ENCODE assay signal across 1 cellular context in the genomic region with DNA sequence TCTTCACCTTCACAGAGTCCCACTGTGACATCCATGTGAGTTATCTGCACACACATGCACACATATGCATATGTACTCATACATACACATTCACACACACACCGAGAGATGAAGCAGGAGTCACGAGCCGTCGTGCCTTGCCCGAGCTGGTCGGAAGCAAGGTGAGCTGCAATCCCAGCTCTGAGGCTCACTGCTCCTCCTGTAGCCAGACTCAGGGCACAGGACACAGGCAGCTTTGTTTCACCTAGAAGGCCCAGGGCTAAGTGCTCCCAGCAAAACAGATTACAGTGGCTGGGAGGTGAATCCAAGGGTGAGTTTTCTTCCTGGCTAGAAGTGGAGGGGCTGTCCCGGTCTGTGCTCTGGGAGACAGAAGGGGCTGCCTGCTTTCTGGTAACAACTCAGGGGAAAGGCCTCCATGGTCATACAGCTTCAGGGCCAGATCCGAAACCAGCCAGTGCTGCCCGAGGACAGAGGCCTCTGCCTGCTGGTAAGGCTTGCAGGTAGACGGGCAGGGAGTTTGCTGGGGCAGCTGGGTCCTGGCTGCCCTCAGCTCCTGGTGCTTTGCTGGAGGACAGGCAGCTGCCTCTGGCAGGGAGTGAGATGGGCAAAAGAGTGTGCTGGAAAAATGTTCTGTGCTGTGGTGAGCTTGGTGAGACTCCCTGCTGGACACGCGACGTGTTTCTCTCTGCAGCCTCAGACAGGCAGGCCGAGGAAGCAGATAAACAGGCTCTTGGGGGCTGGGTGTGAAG.
TF ChIP-seq lines count a peak whose summit lies in the region.

No MANE protein-coding gene starts in this region.

TF ChIP-seq in GM23338, 12 proteins besides CTCF, POLR2A, EP300 and RAD21 (continued from another document):
- TF ChIP-seq, protein P1, sequence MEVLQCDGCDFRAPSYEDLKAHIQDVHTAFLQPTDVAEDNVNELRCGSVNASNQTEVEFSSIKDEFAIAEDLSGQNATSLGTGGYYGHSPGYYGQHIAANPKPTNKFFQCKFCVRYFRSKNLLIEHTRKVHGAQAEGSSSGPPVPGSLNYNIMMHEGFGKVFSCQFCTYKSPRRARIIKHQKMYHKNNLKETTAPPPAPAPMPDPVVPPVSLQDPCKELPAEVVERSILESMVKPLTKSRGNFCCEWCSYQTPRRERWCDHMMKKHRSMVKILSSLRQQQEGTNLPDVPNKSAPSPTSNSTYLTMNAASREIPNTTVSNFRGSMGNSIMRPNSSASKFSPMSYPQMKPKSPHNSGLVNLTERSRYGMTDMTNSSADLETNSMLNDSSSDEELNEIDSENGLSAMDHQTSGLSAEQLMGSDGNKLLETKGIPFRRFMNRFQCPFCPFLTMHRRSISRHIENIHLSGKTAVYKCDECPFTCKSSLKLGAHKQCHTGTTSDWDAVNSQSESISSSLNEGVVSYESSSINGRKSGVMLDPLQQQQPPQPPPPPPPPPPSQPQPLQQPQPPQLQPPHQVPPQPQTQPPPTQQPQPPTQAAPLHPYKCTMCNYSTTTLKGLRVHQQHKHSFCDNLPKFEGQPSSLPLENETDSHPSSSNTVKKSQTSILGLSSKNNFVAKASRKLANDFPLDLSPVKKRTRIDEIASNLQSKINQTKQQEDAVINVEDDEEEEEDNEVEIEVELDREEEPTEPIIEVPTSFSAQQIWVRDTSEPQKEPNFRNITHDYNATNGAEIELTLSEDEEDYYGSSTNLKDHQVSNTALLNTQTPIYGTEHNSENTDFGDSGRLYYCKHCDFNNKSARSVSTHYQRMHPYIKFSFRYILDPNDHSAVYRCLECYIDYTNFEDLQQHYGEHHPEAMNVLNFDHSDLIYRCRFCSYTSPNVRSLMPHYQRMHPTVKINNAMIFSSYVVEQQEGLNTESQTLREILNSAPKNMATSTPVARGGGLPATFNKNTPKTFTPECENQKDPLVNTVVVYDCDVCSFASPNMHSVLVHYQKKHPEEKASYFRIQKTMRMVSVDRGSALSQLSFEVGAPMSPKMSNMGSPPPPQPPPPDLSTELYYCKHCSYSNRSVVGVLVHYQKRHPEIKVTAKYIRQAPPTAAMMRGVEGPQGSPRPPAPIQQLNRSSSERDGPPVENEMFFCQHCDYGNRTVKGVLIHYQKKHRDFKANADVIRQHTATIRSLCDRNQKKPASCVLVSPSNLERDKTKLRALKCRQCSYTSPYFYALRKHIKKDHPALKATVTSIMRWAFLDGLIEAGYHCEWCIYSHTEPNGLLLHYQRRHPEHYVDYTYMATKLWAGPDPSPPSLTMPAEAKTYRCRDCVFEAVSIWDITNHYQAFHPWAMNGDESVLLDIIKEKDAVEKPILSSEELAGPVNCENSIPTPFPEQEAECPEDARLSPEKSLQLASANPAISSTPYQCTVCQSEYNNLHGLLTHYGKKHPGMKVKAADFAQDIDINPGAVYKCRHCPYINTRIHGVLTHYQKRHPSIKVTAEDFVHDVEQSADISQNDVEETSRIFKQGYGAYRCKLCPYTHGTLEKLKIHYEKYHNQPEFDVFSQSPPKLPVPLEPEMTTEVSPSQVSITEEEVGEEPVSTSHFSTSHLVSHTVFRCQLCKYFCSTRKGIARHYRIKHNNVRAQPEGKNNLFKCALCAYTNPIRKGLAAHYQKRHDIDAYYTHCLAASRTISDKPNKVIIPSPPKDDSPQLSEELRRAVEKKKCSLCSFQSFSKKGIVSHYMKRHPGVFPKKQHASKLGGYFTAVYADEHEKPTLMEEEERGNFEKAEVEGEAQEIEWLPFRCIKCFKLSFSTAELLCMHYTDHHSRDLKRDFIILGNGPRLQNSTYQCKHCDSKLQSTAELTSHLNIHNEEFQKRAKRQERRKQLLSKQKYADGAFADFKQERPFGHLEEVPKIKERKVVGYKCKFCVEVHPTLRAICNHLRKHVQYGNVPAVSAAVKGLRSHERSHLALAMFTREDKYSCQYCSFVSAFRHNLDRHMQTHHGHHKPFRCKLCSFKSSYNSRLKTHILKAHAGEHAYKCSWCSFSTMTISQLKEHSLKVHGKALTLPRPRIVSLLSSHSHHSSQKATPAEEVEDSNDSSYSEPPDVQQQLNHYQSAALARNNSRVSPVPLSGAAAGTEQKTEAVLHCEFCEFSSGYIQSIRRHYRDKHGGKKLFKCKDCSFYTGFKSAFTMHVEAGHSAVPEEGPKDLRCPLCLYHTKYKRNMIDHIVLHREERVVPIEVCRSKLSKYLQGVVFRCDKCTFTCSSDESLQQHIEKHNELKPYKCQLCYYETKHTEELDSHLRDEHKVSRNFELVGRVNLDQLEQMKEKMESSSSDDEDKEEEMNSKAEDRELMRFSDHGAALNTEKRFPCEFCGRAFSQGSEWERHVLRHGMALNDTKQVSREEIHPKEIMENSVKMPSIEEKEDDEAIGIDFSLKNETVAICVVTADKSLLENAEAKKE (CRISPR knock-in tag; IDR thresholded peaks at IDR 0.05), result no peak
- TF ChIP-seq EZH2phosphoT487 (IDR thresholded peaks at IDR 0.05; ENCODE audit: unreplicated experiment), result no peak
- TF ChIP-seq ZNF114 (CRISPR knock-in tag; IDR thresholded peaks at IDR 0.05), result no peak
TF ChIP-seq in GM23338: peak in this region for 0.
